ENCODE assay signal across 1 cellular context in the genomic region with DNA sequence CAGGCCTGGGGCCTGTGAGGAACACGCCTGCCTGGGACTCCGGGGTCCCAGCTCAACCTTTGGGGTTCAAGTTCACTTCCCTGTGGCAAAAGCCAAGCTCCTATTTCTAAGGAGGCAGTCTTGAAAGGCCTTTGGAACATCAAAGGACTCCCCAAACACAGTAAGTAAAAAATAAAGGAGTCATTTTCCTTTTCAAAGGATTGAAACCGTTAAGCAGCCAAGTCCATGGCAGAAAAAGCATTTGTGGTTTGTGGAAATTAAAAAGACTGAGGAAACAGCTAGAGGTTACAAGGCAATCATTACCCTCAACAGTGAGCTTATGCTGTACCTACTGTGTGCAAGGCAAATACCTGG.
TF ChIP-seq lines count a peak whose summit lies in the region.

No MANE protein-coding gene starts in this region.

TF ChIP-seq in GM23338, 12 proteins besides CTCF, POLR2A, EP300 and RAD21 (continued from another document):
- TF ChIP-seq, protein P1, sequence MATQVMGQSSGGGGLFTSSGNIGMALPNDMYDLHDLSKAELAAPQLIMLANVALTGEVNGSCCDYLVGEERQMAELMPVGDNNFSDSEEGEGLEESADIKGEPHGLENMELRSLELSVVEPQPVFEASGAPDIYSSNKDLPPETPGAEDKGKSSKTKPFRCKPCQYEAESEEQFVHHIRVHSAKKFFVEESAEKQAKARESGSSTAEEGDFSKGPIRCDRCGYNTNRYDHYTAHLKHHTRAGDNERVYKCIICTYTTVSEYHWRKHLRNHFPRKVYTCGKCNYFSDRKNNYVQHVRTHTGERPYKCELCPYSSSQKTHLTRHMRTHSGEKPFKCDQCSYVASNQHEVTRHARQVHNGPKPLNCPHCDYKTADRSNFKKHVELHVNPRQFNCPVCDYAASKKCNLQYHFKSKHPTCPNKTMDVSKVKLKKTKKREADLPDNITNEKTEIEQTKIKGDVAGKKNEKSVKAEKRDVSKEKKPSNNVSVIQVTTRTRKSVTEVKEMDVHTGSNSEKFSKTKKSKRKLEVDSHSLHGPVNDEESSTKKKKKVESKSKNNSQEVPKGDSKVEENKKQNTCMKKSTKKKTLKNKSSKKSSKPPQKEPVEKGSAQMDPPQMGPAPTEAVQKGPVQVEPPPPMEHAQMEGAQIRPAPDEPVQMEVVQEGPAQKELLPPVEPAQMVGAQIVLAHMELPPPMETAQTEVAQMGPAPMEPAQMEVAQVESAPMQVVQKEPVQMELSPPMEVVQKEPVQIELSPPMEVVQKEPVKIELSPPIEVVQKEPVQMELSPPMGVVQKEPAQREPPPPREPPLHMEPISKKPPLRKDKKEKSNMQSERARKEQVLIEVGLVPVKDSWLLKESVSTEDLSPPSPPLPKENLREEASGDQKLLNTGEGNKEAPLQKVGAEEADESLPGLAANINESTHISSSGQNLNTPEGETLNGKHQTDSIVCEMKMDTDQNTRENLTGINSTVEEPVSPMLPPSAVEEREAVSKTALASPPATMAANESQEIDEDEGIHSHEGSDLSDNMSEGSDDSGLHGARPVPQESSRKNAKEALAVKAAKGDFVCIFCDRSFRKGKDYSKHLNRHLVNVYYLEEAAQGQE (IDR thresholded peaks at IDR 0.05; ENCODE audit: unreplicated experiment) = no peak
- no peak for TF ChIP-seq NANOG (IDR thresholded peaks at IDR 0.05; ENCODE audit: borderline replicate concordance)
- no peak for TF ChIP-seq POLR2AphosphoS5 (IDR thresholded peaks at IDR 0.05; ENCODE audit: low read depth)
- TF ChIP-seq ZNF331 (CRISPR knock-in tag; IDR thresholded peaks at IDR 0.05; ENCODE audit: low read depth) = no peak
- no peak for TF ChIP-seq EZH2phosphoT487 (IDR thresholded peaks at IDR 0.05; ENCODE audit: unreplicated experiment)
- no peak for TF ChIP-seq EZH2 (IDR thresholded peaks at IDR 0.05; ENCODE audit: low read depth, unreplicated experiment)
- TF ChIP-seq ZNF114 (CRISPR knock-in tag; IDR thresholded peaks at IDR 0.05) = no peak
- no peak for TF ChIP-seq ZNF462 (CRISPR knock-in tag; IDR thresholded peaks at IDR 0.05)
- no peak for TF ChIP-seq STAT1 (IDR thresholded peaks at IDR 0.05; ENCODE audit: unreplicated experiment)
- TF ChIP-seq JUNB (IDR thresholded peaks at IDR 0.05; ENCODE audit: unreplicated experiment) = no peak
